ENCODE assay signal across 24 cellular contexts in the genomic region with DNA sequence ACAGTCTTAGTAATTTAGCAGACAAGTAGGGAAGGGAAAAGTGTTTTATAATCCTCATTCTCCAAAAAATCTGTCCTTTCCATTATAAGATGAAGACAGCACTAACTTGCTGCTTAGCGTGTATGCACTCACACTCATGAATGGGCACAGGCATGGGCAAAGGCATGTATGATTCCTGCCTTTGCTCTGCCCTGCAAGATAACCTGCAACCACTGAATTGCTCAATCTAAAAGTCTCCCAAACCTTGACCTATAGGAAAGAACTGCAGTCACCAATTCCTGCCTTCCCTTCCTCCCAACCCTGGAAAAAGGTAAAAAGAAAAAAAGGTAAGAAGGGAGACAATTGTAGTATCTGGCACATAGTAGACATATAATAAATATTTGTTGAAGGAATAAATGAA. TPM values are rescaled to one million over a fixed set of nuclear protein-coding genes. Genes with fewer than 3 reads are reported as not detected.
DNase-seq lines count a peak whose midpoint lies in the region; ATAC-seq and TF ChIP-seq lines count a peak whose summit lies in the region.
"Had no signal": no experiment of that assay in that cellular context is flagged by ENCODE, and none has a peak within 500 bp of the region (broad histone marks: within the 10 kb centered on the region; RNA-seq: fewer than 3 reads in every experiment).

No MANE protein-coding gene starts in this region.

- no peak overlapping the region for H3K4me3 ChIP-seq in endodermal cell (ENCODE audit: low read length)
- H3K4me3 ChIP-seq: A549; BLaER1 treated with 17β-estradiol and CSF1 and Interleukin-3, amounts not matched to agents 10 nM and 100 nM had no signal

- H3K4me1 Mint-ChIP-seq in HFFc6 (ENCODE audit: low read depth) (peaks cover 92% of the 10 kb centered on the region), nephron progenitor cell (peaks cover 55% of the 10 kb centered on the region), endodermal cell (peaks cover 49% of the 10 kb centered on the region)

- H3K27me3 ChIP-seq in foreskin keratinocyte (no peaks in the 10 kb centered on the region), endodermal cell (ENCODE audit: control insufficient read depth, insufficient read depth, low read length, poor library complexity, severe bottlenecking) (no peaks in the 10 kb centered on the region)
- H3K27me3 ChIP-seq: BLaER1 treated with 17β-estradiol and CSF1 and Interleukin-3, amounts not matched to agents 10 nM and 100 nM had no signal

- WGBS in endodermal cell (ENCODE audit: insufficient coverage in 1 of 2, insufficient read length in 1 of 2), 2 experiments: 86 to 98% methylated on average over 1 of the region's 1 CpG

- H3K27me3 Mint-ChIP-seq in HFFc6 (ENCODE audit: insufficient read depth) (peaks cover 29% of the 10 kb centered on the region; the same call in 1 of the 2 replicates), nephron progenitor cell (ENCODE audit: low read depth, poor library complexity) (no peaks in the 10 kb centered on the region), endodermal cell (ENCODE audit: insufficient read depth) (no peaks in the 10 kb centered on the region)
- H3K27me3 Mint-ChIP-seq: CD4-positive, alpha-beta memory T cell had no signal

- H3K27ac ChIP-seq in foreskin keratinocyte: peak overlapping the region; percentile 14
- H3K27ac ChIP-seq in endodermal cell (ENCODE audit: low read depth, low read length): no peak overlapping the region
- H3K27ac ChIP-seq: A549, HL-60, RWPE1 had no signal

- TF ChIP-seq CTCF in HFFc6 (IDR thresholded peaks at IDR 0.05): no peak
- TF ChIP-seq CTCF in foreskin keratinocyte (conservative IDR thresholded peaks at IDR 0.05): no peak
- TF ChIP-seq CTCF in nephron progenitor cell (IDR thresholded peaks at IDR 0.05): no peak
- no peak for TF ChIP-seq CTCF in endodermal cell (conservative IDR thresholded peaks at IDR 0.05)

- H3K9ac ChIP-seq in endodermal cell (ENCODE audit: extremely low read depth, low read length, poor library complexity, severe bottlenecking): no peak overlapping the region
- H3K9ac ChIP-seq: BLaER1 treated with 17β-estradiol and CSF1 and Interleukin-3, amounts not matched to agents 10 nM and 100 nM had no signal

- H3K36me3 ChIP-seq in endodermal cell (ENCODE audit: control insufficient read depth, insufficient read depth, low read length): peaks cover 37% of the 10 kb centered on the region

- H3K36me3 Mint-ChIP-seq in HFFc6 (ENCODE audit: low read depth) (peaks cover 76% of the 10 kb centered on the region), nephron progenitor cell (ENCODE audit: low read depth) (peaks cover 28% of the 10 kb centered on the region), endodermal cell (ENCODE audit: low read depth) (peaks cover 5% of the 10 kb centered on the region)

- H3K9me3 Mint-ChIP-seq in HFFc6: peaks cover 5% of the 10 kb centered on the region; the same call in 1 of the 2 replicates
- H3K9me3 Mint-ChIP-seq in nephron progenitor cell: no peaks in the 10 kb centered on the region
- H3K9me3 Mint-ChIP-seq in endodermal cell: peaks cover 4% of the 10 kb centered on the region
- H3K9me3 Mint-ChIP-seq: CD4-positive, alpha-beta memory T cell had no signal

- DNase-seq in HFFc6 (no peak), amniotic epithelial cell (ENCODE audit: low read depth) (peak; percentile 58), foreskin keratinocyte (no peak), nephron progenitor cell (no peak), pons (ENCODE audit: low spot score) (no peak), endodermal cell (no peak), NCI-H1694 treated with DMSO at 0.1 percent for 48 hours (lab: John Stamatoyannopoulos, UW) (no peak)
- DNase-seq in activated naive CD4-positive, alpha-beta T cell treated with Interleukin-2 at 50 U/mL for 16 hours: no peak
- DNase-seq: AML-193; CD4-positive, alpha-beta memory T cell; COR-L47; DMS53; Karpas-422; MV-4-11; NCI-H1105; NCI-H1436 treated with DMSO at 0.1 percent for 48 hours; NCI-H2029; NCI-H526 treated with DMSO at 0.1 percent for 48 hours; SHP77 treated with DMSO at 0.1 percent for 48 hours had no signal

- H3K9me3 ChIP-seq in endodermal cell (ENCODE audit: control insufficient read depth, low read length): no peaks in the 10 kb centered on the region
- H3K9me3 ChIP-seq: A549; BLaER1 treated with 17β-estradiol and CSF1 and Interleukin-3, amounts not matched to agents 10 nM and 100 nM had no signal

- H3K27ac Mint-ChIP-seq in HFFc6 (peak overlapping the region; percentile 49), nephron progenitor cell (peak overlapping the region; percentile 18), endodermal cell (no peak overlapping the region)

- H3K4me1 ChIP-seq in foreskin keratinocyte: peaks cover 28% of the 10 kb centered on the region
- H3K4me1 ChIP-seq in endodermal cell (ENCODE audit: control insufficient read depth, insufficient read depth, low read length): peaks cover 7% of the 10 kb centered on the region

- no peak overlapping the region for H3K4me3 Mint-ChIP-seq in HFFc6
- H3K4me3 Mint-ChIP-seq in nephron progenitor cell: no peak overlapping the region
- no peak overlapping the region for H3K4me3 Mint-ChIP-seq in endodermal cell
- H3K4me3 Mint-ChIP-seq: CD4-positive, alpha-beta memory T cell had no signal

- no peak for ATAC-seq in foreskin keratinocyte
- ATAC-seq: A549, Panc1 had no signal

RNA-seq across cellular contexts. Expression of a gene that starts 40.8 kb away (rescaled TPM):
- 100 to 1,000 TPM; 346 to 505 (median 380) TPM for total RNA-seq in HFFc6 (2021; fragmentation: NEBNext Ultra II Directional; extraction: Animal tissue kit (Norgen Biotek cat#: 25700))
- total RNA-seq in foreskin keratinocyte (84.5 and 88.6 TPM in 2 replicates), endodermal cell (10 to 100 TPM; 28.6 to 44.1 TPM)
- polyA plus RNA-seq in foreskin keratinocyte: 22.1 and 27.2 TPM in 2 replicates
- 16.7 TPM for polyA plus RNA-seq in endodermal cell (2013, experiment 1 of 2)
- polyA plus RNA-seq in endodermal cell (2013, experiment 2 of 2): 17.0 TPM
